ENCODE assay signal across 14 cellular contexts in the genomic region with DNA sequence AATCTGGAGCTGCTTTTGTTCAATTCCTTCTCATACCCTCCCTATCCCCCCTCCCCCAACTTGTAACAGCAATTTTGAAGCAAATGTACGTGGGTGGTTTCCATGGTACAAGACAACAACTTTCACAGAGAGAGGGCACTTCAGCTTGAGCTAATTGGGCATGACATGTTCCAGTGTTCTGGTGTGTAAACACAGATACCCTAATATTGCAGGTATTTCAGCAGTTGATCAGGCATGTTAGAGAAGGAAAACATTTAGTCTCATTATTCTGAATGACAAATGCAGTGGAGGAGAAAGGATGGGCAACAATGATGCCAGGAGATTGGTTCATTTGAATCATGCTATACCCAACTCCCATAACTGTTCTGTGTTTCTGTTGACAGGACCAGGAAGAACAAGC.
DNase-seq lines count a peak whose midpoint lies in the region; ATAC-seq, FAIRE-seq and TF ChIP-seq lines count a peak whose summit lies in the region.
"Had no signal": no experiment of that assay in that cellular context is flagged by ENCODE, and none has a peak within 500 bp of the region (broad histone marks: within the 10 kb centered on the region; RNA-seq: fewer than 3 reads in every experiment).

No MANE protein-coding gene starts in this region.

- H3K9me2 ChIP-seq in SK-N-SH = no peaks in the 10 kb centered on the region

- TF ChIP-seq RAD21 in SK-N-SH (IDR thresholded peaks at IDR 0.05; ENCODE audit: low read length) = no peak

- H2AFZ ChIP-seq in SK-N-SH (ENCODE audit: low read depth) = no peak overlapping the region

- peaks cover 37% of the 10 kb centered on the region for H3K4me1 Mint-ChIP-seq in nephron progenitor cell

- FAIRE-seq in GM12891 (lab: Jason Lieb, UNC) = peak; percentile 71
- FAIRE-seq: colon, TTC549 had no signal

- ATAC-seq in HG03159 (IDR thresholded peaks at IDR 0.05; ENCODE audit: unreplicated experiment) (no peak), HG02981 (IDR thresholded peaks at IDR 0.05; ENCODE audit: unreplicated experiment) (no peak)

- no peaks in the 10 kb centered on the region for H3K9me3 Mint-ChIP-seq in nephron progenitor cell
- H3K9me3 Mint-ChIP-seq: CD4-positive, CD25-positive, alpha-beta regulatory T cell; naive B cell had no signal

- TF ChIP-seq CTCF in SK-N-SH (IDR thresholded peaks at IDR 0.05) (no peak), nephron progenitor cell (IDR thresholded peaks at IDR 0.05) (no peak)

- H3K9me3 ChIP-seq in SK-N-SH = no peaks in the 10 kb centered on the region
- H3K9me3 ChIP-seq: suprapubic skin had no signal

- no peak for DNase-seq in GM12891 (ENCODE audit: insufficient read length, low spot score)
- DNase-seq in NCI-H187 (lab: John Stamatoyannopoulos, UW) = peak; percentile 47 to 69
- peak; percentile 40 for DNase-seq in SK-N-SH
- no peak for DNase-seq in nephron progenitor cell
- DNase-seq in cerebellum (ENCODE audit: low spot score) = no peak
- no peak for DNase-seq in GDM1 (lab: John Stamatoyannopoulos, UW)
- DNase-seq: activated naive CD4-positive, alpha-beta T cell treated with anti-CD3 and anti-CD28 coated beads, Interleukin-2, amount 50 U/mL, for 16 hours; CD4-positive, CD25-positive, alpha-beta regulatory T cell; naive B cell had no signal

- POLR2A ChIA-PET in SK-N-SH (lab: Yijun Ruan, JAX) = no interaction called here

- 30% methylated on average over 1 of the region's 1 CpG for WGBS in SK-N-SH (ENCODE audit: low lambda C conversion rate)

- peak overlapping the region in 1 of 2 experiments; percentile 44; a peak in 1 of 4 replicates for H3K27ac ChIP-seq in SK-N-SH (ENCODE audit: low read depth in 2 of 2, low read length in 1 of 2)
- H3K27ac ChIP-seq: suprapubic skin had no signal

- H3K4me2 ChIP-seq in SK-N-SH = no peak overlapping the region

- H3K4me3 Mint-ChIP-seq in nephron progenitor cell = peak overlapping the region; percentile 2
- H3K4me3 Mint-ChIP-seq: CD4-positive, CD25-positive, alpha-beta regulatory T cell; naive B cell had no signal

- TF ChIP-seq EP300 in SK-N-SH (IDR thresholded peaks at IDR 0.05; ENCODE audit: borderline replicate concordance in 1 of 2, low read depth in 1 of 2, low read length in 1 of 2) = no peak

- H3K27me3 Mint-ChIP-seq in nephron progenitor cell (ENCODE audit: low read depth, poor library complexity) = no peaks in the 10 kb centered on the region
- H3K27me3 Mint-ChIP-seq: CD4-positive, CD25-positive, alpha-beta regulatory T cell; naive B cell had no signal

- H3K4me3 ChIP-seq in SK-N-SH (ENCODE audit: low read depth in 2 of 2, low read length in 1 of 2) = no peak overlapping the region
- H3K4me3 ChIP-seq: suprapubic skin had no signal

- no peaks in the 10 kb centered on the region for H3K36me3 ChIP-seq in SK-N-SH (replicated peaks in 1 of 2; ENCODE audit: control insufficient read depth in 1 of 2, insufficient read depth in 2 of 2, low read length in 1 of 2)
- H3K36me3 ChIP-seq: suprapubic skin had no signal

- TF ChIP-seq POLR2A in GM12891 (IDR thresholded peaks at IDR 0.05; ENCODE audit: low read depth, low read length) = no peak

- H4K20me1 ChIP-seq in SK-N-SH (ENCODE audit: insufficient read depth) = no peaks in the 10 kb centered on the region

- H3K27ac Mint-ChIP-seq in nephron progenitor cell = peak overlapping the region; percentile 41
- H3K27ac Mint-ChIP-seq: CD4-positive, CD25-positive, alpha-beta regulatory T cell had no signal

- H3K79me2 ChIP-seq in SK-N-SH (ENCODE audit: insufficient read depth) = no peaks in the 10 kb centered on the region

- CTCF ChIA-PET in SK-N-SH (lab: Yijun Ruan, JAX) = interaction anchor here (0.7 to 2.5 kb wide), 6 partner anchors 11 to 451 kb away, joined by 3 to 8 read pairs (median 4); no protein-coding TSS in a partner anchor

- H3K9ac ChIP-seq in SK-N-SH = no peak overlapping the region

- no peaks in the 10 kb centered on the region for H3K27me3 ChIP-seq in SK-N-SH (ENCODE audit: insufficient read depth)
- H3K27me3 ChIP-seq: suprapubic skin had no signal

- no peaks in the 10 kb centered on the region for H3F3A ChIP-seq in SK-N-SH (replicated peaks; ENCODE audit: insufficient read depth)

- H3K36me3 Mint-ChIP-seq in nephron progenitor cell (ENCODE audit: low read depth) = peaks cover 5% of the 10 kb centered on the region
- H3K36me3 Mint-ChIP-seq: CD4-positive, CD25-positive, alpha-beta regulatory T cell; naive B cell had no signal

- peaks cover 0 to 10% of the 10 kb centered on the region in 2 experiments; a peak in 2 of 4 replicates for H3K4me1 ChIP-seq in SK-N-SH (ENCODE audit: control insufficient read depth in 1 of 2, insufficient read depth in 2 of 2, low read depth in 1 of 2, low read length in 1 of 2)
- H3K4me1 ChIP-seq: suprapubic skin had no signal

TF ChIP-seq in GM12891, 5 proteins besides CTCF, POLR2A, EP300 and RAD21:
- TF ChIP-seq TAF1 (IDR thresholded peaks at IDR 0.05; ENCODE audit: low read depth, low read length) (no peak), PAX5 (IDR thresholded peaks at IDR 0.05; ENCODE audit: insufficient read depth, low read length, severe bottlenecking) (no peak), POLR2AphosphoS5 (IDR thresholded peaks at IDR 0.05; ENCODE audit: low read depth, low read length) (no peak), SPI1 (IDR thresholded peaks at IDR 0.05; ENCODE audit: low read depth, low read length) (no peak), POU2F2 (IDR thresholded peaks at IDR 0.05; ENCODE audit: low read depth, low read length) (no peak)

TF ChIP-seq in SK-N-SH, 30 proteins besides CTCF, POLR2A, EP300 and RAD21 (continues in another document):
- TF ChIP-seq RXRA (IDR thresholded peaks at IDR 0.05; ENCODE audit: borderline replicate concordance, low read depth) (no peak), JUND (IDR thresholded peaks at IDR 0.05) (no peak), YY1 (IDR thresholded peaks at IDR 0.05; ENCODE audit: low read depth) (no peak), RFX5 (IDR thresholded peaks at IDR 0.05; ENCODE audit: low read length) (no peak), NRF1 (IDR thresholded peaks at IDR 0.05; ENCODE audit: low read depth, low read length) (no peak), NFIC (IDR thresholded peaks at IDR 0.05; ENCODE audit: borderline replicate concordance) (no peak), SMC3 (IDR thresholded peaks at IDR 0.05; ENCODE audit: low read depth, low read length) (no peak), FOXM1 (IDR thresholded peaks at IDR 0.05; ENCODE audit: low read depth) (no peak), RCOR1 (IDR thresholded peaks at IDR 0.05; ENCODE audit: low read length) (no peak)
- TF ChIP-seq, protein P1, sequence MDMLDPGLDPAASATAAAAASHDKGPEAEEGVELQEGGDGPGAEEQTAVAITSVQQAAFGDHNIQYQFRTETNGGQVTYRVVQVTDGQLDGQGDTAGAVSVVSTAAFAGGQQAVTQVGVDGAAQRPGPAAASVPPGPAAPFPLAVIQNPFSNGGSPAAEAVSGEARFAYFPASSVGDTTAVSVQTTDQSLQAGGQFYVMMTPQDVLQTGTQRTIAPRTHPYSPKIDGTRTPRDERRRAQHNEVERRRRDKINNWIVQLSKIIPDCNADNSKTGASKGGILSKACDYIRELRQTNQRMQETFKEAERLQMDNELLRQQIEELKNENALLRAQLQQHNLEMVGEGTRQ (IDR thresholded peaks at IDR 0.05; ENCODE audit: borderline replicate concordance, low read depth, low read length) = no peak
- TF ChIP-seq, protein P2, sequence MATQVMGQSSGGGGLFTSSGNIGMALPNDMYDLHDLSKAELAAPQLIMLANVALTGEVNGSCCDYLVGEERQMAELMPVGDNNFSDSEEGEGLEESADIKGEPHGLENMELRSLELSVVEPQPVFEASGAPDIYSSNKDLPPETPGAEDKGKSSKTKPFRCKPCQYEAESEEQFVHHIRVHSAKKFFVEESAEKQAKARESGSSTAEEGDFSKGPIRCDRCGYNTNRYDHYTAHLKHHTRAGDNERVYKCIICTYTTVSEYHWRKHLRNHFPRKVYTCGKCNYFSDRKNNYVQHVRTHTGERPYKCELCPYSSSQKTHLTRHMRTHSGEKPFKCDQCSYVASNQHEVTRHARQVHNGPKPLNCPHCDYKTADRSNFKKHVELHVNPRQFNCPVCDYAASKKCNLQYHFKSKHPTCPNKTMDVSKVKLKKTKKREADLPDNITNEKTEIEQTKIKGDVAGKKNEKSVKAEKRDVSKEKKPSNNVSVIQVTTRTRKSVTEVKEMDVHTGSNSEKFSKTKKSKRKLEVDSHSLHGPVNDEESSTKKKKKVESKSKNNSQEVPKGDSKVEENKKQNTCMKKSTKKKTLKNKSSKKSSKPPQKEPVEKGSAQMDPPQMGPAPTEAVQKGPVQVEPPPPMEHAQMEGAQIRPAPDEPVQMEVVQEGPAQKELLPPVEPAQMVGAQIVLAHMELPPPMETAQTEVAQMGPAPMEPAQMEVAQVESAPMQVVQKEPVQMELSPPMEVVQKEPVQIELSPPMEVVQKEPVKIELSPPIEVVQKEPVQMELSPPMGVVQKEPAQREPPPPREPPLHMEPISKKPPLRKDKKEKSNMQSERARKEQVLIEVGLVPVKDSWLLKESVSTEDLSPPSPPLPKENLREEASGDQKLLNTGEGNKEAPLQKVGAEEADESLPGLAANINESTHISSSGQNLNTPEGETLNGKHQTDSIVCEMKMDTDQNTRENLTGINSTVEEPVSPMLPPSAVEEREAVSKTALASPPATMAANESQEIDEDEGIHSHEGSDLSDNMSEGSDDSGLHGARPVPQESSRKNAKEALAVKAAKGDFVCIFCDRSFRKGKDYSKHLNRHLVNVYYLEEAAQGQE (IDR thresholded peaks at IDR 0.05; ENCODE audit: low read depth, low read length) = no peak
- TF ChIP-seq, protein P3, sequence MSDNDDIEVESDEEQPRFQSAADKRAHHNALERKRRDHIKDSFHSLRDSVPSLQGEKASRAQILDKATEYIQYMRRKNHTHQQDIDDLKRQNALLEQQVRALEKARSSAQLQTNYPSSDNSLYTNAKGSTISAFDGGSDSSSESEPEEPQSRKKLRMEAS (IDR thresholded peaks at IDR 0.05; ENCODE audit: low read depth) = no peak
- TF ChIP-seq, protein P4, sequence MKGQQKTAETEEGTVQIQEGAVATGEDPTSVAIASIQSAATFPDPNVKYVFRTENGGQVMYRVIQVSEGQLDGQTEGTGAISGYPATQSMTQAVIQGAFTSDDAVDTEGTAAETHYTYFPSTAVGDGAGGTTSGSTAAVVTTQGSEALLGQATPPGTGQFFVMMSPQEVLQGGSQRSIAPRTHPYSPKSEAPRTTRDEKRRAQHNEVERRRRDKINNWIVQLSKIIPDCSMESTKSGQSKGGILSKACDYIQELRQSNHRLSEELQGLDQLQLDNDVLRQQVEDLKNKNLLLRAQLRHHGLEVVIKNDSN (IDR thresholded peaks at IDR 0.05; ENCODE audit: borderline replicate concordance, low read depth) = no peak

Comparison
In these comparisons a context has a peak if more than half of its experiments do, and no peak if none do; other contexts are left out.
1. DNase-seq: peak in NCI-H187 (2 of 2) and SK-N-SH (single experiment); none in GM12891 (single experiment), nephron progenitor cell (single experiment), cerebellum (single experiment) and GDM1 (single experiment).